Comparison of ENCODE assay signal across 15 cellular contexts in the genomic region with DNA sequence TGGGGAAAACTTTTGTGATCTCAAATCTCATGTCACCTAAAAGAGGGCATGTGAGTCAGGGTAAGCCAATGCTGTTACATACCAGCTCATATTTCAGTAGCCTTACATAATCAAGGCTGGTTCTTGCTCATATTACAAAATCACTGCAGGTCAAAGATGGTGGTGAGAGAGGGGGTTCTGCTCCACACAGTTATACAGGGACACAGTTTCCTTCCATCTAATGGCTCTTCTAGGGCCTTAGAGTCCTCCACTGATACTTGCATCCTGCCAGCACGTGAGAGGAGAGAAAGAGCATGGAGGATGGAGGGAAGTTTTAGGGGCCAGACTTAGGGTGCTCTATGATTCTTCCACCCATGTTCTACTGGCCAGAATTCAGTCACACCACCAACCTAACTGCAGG.
DNase-seq lines count a peak whose midpoint lies in the region; ATAC-seq and TF ChIP-seq lines count a peak whose summit lies in the region.
"Had no signal": no experiment of that assay in that cellular context is flagged by ENCODE, and none has a peak within 500 bp of the region (broad histone marks: within the 10 kb centered on the region; RNA-seq: fewer than 3 reads in every experiment).

No MANE protein-coding gene starts in this region.

- no peak overlapping the region for H3K4me3 ChIP-seq in WERI-Rb-1 (ENCODE audit: low read depth, low read length)
- H3K4me3 ChIP-seq in fibroblast of villous mesenchyme (ENCODE audit: low read depth, low read length) = no peak overlapping the region
- no peak overlapping the region for H3K4me3 ChIP-seq in thoracic aorta
- H3K4me3 ChIP-seq: mucosa of descending colon, SJCRH30 had no signal

- TF ChIP-seq CTCF in WERI-Rb-1 (IDR thresholded peaks at IDR 0.05; ENCODE audit: low read depth, low read length) (no peak), fibroblast of villous mesenchyme (IDR thresholded peaks at IDR 0.05; ENCODE audit: insufficient read depth, low read depth, low read length) (no peak), thoracic aorta (IDR thresholded peaks at IDR 0.05) (no peak)

- H3K36me3 ChIP-seq in WERI-Rb-1 (peaks cover 48% of the 10 kb centered on the region), thoracic aorta (no peaks in the 10 kb centered on the region)
- H3K36me3 ChIP-seq: SJCRH30 had no signal

- DNase-seq in cardiac septum (ENCODE audit: low spot score) = peak; percentile 7
- DNase-seq in Right ventricle myocardium inferior (ENCODE audit: missing footprints) = no peak
- no peak for DNase-seq in WERI-Rb-1
- DNase-seq in fibroblast of villous mesenchyme (ENCODE audit: low read depth) = peak; percentile 48
- DNase-seq in thoracic aorta (ENCODE audit: low spot score) = no peak
- no peak for DNase-seq in activated CD8-positive, alpha-beta memory T cell treated with anti-CD3 and anti-CD28 coated beads, Interleukin-2, amount 50 U/mL, for 48 hours
- DNase-seq in T-helper 9 cell = no peak
- no peak for DNase-seq in activated CD4-positive, alpha-beta T cell treated with anti-CD3 and anti-CD28 coated beads for 1 hour
- DNase-seq: activated CD8-positive, alpha-beta T cell treated with anti-CD3 and anti-CD28 coated beads, Interleukin-2, amount 10 ng/mL, durations not matched to agents 7 days and 5 days; CD8-positive, alpha-beta memory T cell; hippocampal formation; mucosa of descending colon; NCI-H1092 treated with DMSO at 0.1 percent for 48 hours; NCI-H2227 treated with DMSO at 0.1 percent for 48 hours; SJCRH30 had no signal

- peak overlapping the region; percentile 96 for H3K27ac ChIP-seq in WERI-Rb-1
- H3K27ac ChIP-seq in thoracic aorta = no peak overlapping the region
- H3K27ac ChIP-seq: SJCRH30 had no signal

- intact Hi-C loops in cardiac septum (cut with DNase I) (no loop called here), Right ventricle myocardium inferior (cut with DNase I) (no loop called here)

- H3K4me1 ChIP-seq in thoracic aorta (ENCODE audit: control insufficient read depth in 1 of 2, low read depth in 2 of 2) = no peaks in the 10 kb centered on the region
- H3K4me1 ChIP-seq: SJCRH30 had no signal

- ATAC-seq in Right ventricle myocardium inferior (no peak), thoracic aorta (ENCODE audit: insufficient number of reproducible peaks, low FRiP score, low read depth) (peak; percentile 18)
- ATAC-seq: activated CD8-positive, alpha-beta T cell treated with anti-CD3 and anti-CD28 coated beads, Interleukin-2, amount 10 ng/mL, durations not matched to agents 7 days and 5 days; mucosa of descending colon had no signal

- H3K9me3 ChIP-seq in WERI-Rb-1 (ENCODE audit: severe bottlenecking) (no peaks in the 10 kb centered on the region), thoracic aorta (no peaks in the 10 kb centered on the region)
- H3K9me3 ChIP-seq: mucosa of descending colon, SJCRH30 had no signal

- H3K27me3 ChIP-seq in WERI-Rb-1 (ENCODE audit: insufficient read depth, low read depth, severe bottlenecking) (no peaks in the 10 kb centered on the region), thoracic aorta (replicated peaks; ENCODE audit: insufficient read depth) (no peaks in the 10 kb centered on the region)

Comparison
In these comparisons a context has a peak if more than half of its experiments do, and no peak if none do; other contexts are left out.
1. DNase-seq: peak in cardiac septum (single experiment) and fibroblast of villous mesenchyme (single experiment); none in Right ventricle myocardium inferior (single experiment), WERI-Rb-1 (single experiment), thoracic aorta (single experiment), activated CD8-positive, alpha-beta memory T cell treated with anti-CD3 and anti-CD28 coated beads, Interleukin-2, amount 50 U/mL, for 48 hours (single experiment), T-helper 9 cell (single experiment) and activated CD4-positive, alpha-beta T cell treated with anti-CD3 and anti-CD28 coated beads for 1 hour (single experiment).